Comparison of ENCODE assay signal across 13 cellular contexts in the genomic region with DNA sequence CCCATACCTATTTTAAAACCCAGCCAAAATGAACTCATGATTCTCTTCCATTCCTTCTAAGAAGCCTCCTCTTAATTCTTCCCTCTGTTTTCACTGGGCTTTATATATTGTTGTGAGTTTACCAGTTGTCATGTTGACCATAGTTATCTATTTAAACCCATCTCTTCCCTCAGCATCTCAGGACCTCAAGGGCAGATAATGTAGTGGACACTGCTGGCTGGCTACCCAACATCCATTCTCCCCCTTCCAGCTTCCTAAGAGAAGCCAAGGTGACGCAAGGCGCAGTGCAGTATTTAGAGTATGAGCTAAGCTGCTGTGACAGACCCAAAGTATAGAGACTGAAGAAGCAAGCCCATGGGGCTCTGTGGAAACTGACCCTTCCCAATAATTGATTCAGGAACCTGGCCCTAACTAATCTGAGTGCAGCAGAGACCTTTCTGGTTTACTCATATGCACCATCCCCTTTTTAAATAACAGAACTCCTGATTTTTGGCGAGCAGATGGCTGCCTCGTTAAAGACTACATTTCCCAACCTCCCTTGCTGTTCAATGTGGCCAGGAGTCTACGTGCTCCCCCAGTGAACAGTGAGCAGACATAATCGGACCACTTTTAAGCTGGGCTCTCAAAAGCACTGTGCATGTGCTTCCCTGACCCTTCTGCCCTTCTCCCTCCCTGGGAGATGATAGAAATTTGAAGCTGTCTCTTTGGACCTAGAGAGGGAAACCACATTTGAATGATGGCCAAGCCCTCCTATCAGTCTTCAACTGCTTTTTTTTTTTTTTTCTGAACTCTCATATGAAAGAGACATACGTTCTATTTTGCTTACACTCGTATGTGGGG. TPM values are rescaled to one million over a fixed set of nuclear protein-coding genes. Genes with fewer than 3 reads are reported as not detected.
DNase-seq lines count a peak whose midpoint lies in the region; ATAC-seq, FAIRE-seq and TF ChIP-seq lines count a peak whose summit lies in the region.
"Had no signal": no experiment of that assay in that cellular context is flagged by ENCODE, and none has a peak within 500 bp of the region (broad histone marks: within the 10 kb centered on the region; RNA-seq: fewer than 3 reads in every experiment).

No MANE protein-coding gene starts in this region.

- no peak for FAIRE-seq in keratinocyte (lab: Jason Lieb, UNC)

- no peak for TF ChIP-seq CTCF in keratinocyte (optimal IDR thresholded peaks at IDR 0.05 in 1 of 3, IDR thresholded peaks at IDR 0.05 in 1 of 3, conservative IDR thresholded peaks at IDR 0.05 in 1 of 3; ENCODE audit: extremely low read depth in 1 of 3, insufficient read depth in 2 of 3, low read length in 3 of 3)

- no peak overlapping the region for H3K4me3 Mint-ChIP-seq in CD8-positive, alpha-beta memory T cell
- H3K4me3 Mint-ChIP-seq: activated T-helper 1 cell treated with anti-CD3 and anti-CD28 coated beads, Interleukin-12 subunit alpha, Interleukin-12 subunit beta, Interleukin-2, Interleukin-4 antibody, amounts not matched to agents 30 ng/mL and 10 ng/mL and 1 ng/mL, durations not matched to agents 14 hours and 24 hours and 36 hours had no signal

- no peak overlapping the region for H3K4me3 ChIP-seq in CD8-positive, alpha-beta memory T cell (ENCODE audit: low read length)
- H3K4me3 ChIP-seq in adipocyte (ENCODE audit: low read length) = no peak overlapping the region
- H3K4me3 ChIP-seq in keratinocyte (ENCODE audit: control insufficient read depth in 2 of 3, extremely low read depth in 1 of 3, insufficient read depth in 2 of 3, low read depth in 1 of 3, low read length in 3 of 3) = no peak overlapping the region

- CTCF ChIA-PET in CD8-positive, alpha-beta memory T cell (lab: Charles Lee) = interaction anchor here (1.2 to 3.2 kb wide), 3 partner anchors 10 to 60 kb away, joined by 3 to 16 read pairs (median 6); no protein-coding TSS in a partner anchor

- H3K9me3 Mint-ChIP-seq in CD8-positive, alpha-beta memory T cell = no peaks in the 10 kb centered on the region
- H3K9me3 Mint-ChIP-seq: activated T-helper 1 cell treated with anti-CD3 and anti-CD28 coated beads, Interleukin-12 subunit alpha, Interleukin-12 subunit beta, Interleukin-2, Interleukin-4 antibody, amounts not matched to agents 30 ng/mL and 10 ng/mL and 1 ng/mL, durations not matched to agents 14 hours and 24 hours and 36 hours; CD4-positive, CD25-positive, alpha-beta regulatory T cell had no signal

- H3K9ac ChIP-seq in adipocyte (ENCODE audit: low read length) (peak overlapping the region; percentile 67), keratinocyte (ENCODE audit: control insufficient read depth, extremely low read depth, insufficient read depth, low read length) (peak overlapping the region; percentile 66)

- H3K4me1 Mint-ChIP-seq in CD8-positive, alpha-beta memory T cell = no peaks in the 10 kb centered on the region
- H3K4me1 Mint-ChIP-seq: CD4-positive, CD25-positive, alpha-beta regulatory T cell had no signal

- peak overlapping the region; percentile 52 for H3K27ac ChIP-seq in CD8-positive, alpha-beta memory T cell (ENCODE audit: low read depth, low read length)
- peak overlapping the region; percentile 95 for H3K27ac ChIP-seq in keratinocyte (ENCODE audit: control insufficient read depth, insufficient read depth, low read length)
- H3K27ac ChIP-seq: HL-60 had no signal

- dilution Hi-C loops in keratinocyte (cut with MboI; ENCODE audit: extremely low pct_ligation_motif_present, low sequenced_read_pairs) = no loop called here

- H2AFZ ChIP-seq in keratinocyte (ENCODE audit: control insufficient read depth, low read length) = peak overlapping the region; percentile 96

- ATAC-seq in HG03521 (IDR thresholded peaks at IDR 0.05; ENCODE audit: unreplicated experiment) (no peak), GM21367 (IDR thresholded peaks at IDR 0.05; ENCODE audit: unreplicated experiment) (no peak), HG02973 (IDR thresholded peaks at IDR 0.05; ENCODE audit: unreplicated experiment) (no peak)

- no peaks in the 10 kb centered on the region for H3K4me1 ChIP-seq in CD8-positive, alpha-beta memory T cell (ENCODE audit: insufficient read depth, low read length)
- peaks cover 27% of the 10 kb centered on the region for H3K4me1 ChIP-seq in adipocyte (ENCODE audit: control insufficient read depth, insufficient read depth, low read length)
- peaks cover 34% of the 10 kb centered on the region for H3K4me1 ChIP-seq in keratinocyte (ENCODE audit: control insufficient read depth, extremely low read depth, insufficient read depth, low read length)

- H3K27me3 Mint-ChIP-seq in CD8-positive, alpha-beta memory T cell = peaks cover 4% of the 10 kb centered on the region in 2 donors

- TF ChIP-seq EP300 in Ishikawa (IDR thresholded peaks at IDR 0.05; ENCODE audit: borderline replicate concordance) = no peak

- H3K9me1 ChIP-seq in keratinocyte (ENCODE audit: control insufficient read depth, extremely low read depth, insufficient read depth, low read length) = no peaks in the 10 kb centered on the region

- H3K36me3 ChIP-seq in CD8-positive, alpha-beta memory T cell (ENCODE audit: insufficient read depth, low read length) = no peaks in the 10 kb centered on the region
- H3K36me3 ChIP-seq in adipocyte (ENCODE audit: control insufficient read depth, insufficient read depth, low read length, severe bottlenecking) (no peaks in the 10 kb centered on the region), keratinocyte (ENCODE audit: control insufficient read depth in 2 of 2, extremely low read depth in 1 of 2, insufficient read depth in 2 of 2, low read length in 2 of 2) (no peaks in the 10 kb centered on the region)

- H3K36me3 Mint-ChIP-seq in CD8-positive, alpha-beta memory T cell = no peaks in the 10 kb centered on the region
- H3K36me3 Mint-ChIP-seq: CD4-positive, CD25-positive, alpha-beta regulatory T cell had no signal

- H3K27me3 ChIP-seq in CD8-positive, alpha-beta memory T cell (ENCODE audit: insufficient read depth, low read length, poor library complexity, severe bottlenecking) = no peaks in the 10 kb centered on the region
- no peaks in the 10 kb centered on the region for H3K27me3 ChIP-seq in adipocyte (replicated peaks; ENCODE audit: control insufficient read depth, insufficient read depth, low read length)
- H3K27me3 ChIP-seq in keratinocyte (ENCODE audit: control insufficient read depth, extremely low read depth, insufficient read depth, low read length) = no peaks in the 10 kb centered on the region

- H3K4me2 ChIP-seq in keratinocyte (ENCODE audit: control insufficient read depth, extremely low read depth, insufficient read depth, low read depth, low read length) = peak overlapping the region; percentile 61

- no peak for DNase-seq in CD8-positive, alpha-beta memory T cell
- DNase-seq in adipocyte (ENCODE audit: low read depth) (no peak), keratinocyte (ENCODE audit: low read depth, low spot score) (no peak), foreskin melanocyte (no peak)
- DNase-seq: CD4-positive, CD25-positive, alpha-beta regulatory T cell; NCI-H345; right cardiac atrium had no signal

- POLR2A ChIA-PET in CD8-positive, alpha-beta memory T cell (lab: Charles Lee) = interaction anchor here (0.6 kb wide), 1 partner anchor 1798 kb away, joined by 4 read pairs; no protein-coding TSS in a partner anchor

- H3K9me3 ChIP-seq in CD8-positive, alpha-beta memory T cell (ENCODE audit: low read length) = no peaks in the 10 kb centered on the region
- H3K9me3 ChIP-seq in adipocyte (ENCODE audit: control insufficient read depth, low read length) (no peaks in the 10 kb centered on the region), keratinocyte (ENCODE audit: control insufficient read depth, low read depth, low read length) (no peaks in the 10 kb centered on the region)

- no peaks in the 10 kb centered on the region for H3K79me2 ChIP-seq in keratinocyte (ENCODE audit: control insufficient read depth, insufficient read depth, low read length)

- TF ChIP-seq RAD21 in Ishikawa (IDR thresholded peaks at IDR 0.05; ENCODE audit: low read depth) = no peak

- H3K27ac Mint-ChIP-seq in CD8-positive, alpha-beta memory T cell = peak overlapping the region in 1 of 8 donors; percentile 9
- H3K27ac Mint-ChIP-seq: activated T-helper 1 cell treated with anti-CD3 and anti-CD28 coated beads, Interleukin-12 subunit alpha, Interleukin-12 subunit beta, Interleukin-2, Interleukin-4 antibody, amounts not matched to agents 30 ng/mL and 10 ng/mL and 1 ng/mL, durations not matched to agents 14 hours and 24 hours and 36 hours had no signal

- H4K20me1 ChIP-seq in keratinocyte (ENCODE audit: control insufficient read depth, extremely low read depth, insufficient read depth, low read length) = no peaks in the 10 kb centered on the region

TF ChIP-seq in Ishikawa, 13 proteins besides CTCF, POLR2A, EP300 and RAD21:
- TF ChIP-seq YY1 (IDR thresholded peaks at IDR 0.05; ENCODE audit: low read depth) = 0 out of 2 replicates have a peak, but pooled peaks have one; percentile 34
- TF ChIP-seq, protein P1, sequence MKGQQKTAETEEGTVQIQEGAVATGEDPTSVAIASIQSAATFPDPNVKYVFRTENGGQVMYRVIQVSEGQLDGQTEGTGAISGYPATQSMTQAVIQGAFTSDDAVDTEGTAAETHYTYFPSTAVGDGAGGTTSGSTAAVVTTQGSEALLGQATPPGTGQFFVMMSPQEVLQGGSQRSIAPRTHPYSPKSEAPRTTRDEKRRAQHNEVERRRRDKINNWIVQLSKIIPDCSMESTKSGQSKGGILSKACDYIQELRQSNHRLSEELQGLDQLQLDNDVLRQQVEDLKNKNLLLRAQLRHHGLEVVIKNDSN (IDR thresholded peaks at IDR 0.05) = no peak

RNA-seq across cellular contexts. Expression of gene CREB3L1, which starts 28.1 kb away (rescaled TPM):
- not detected for total RNA-seq in CD8-positive, alpha-beta memory T cell
- not detected for polyA plus RNA-seq in CD8-positive, alpha-beta memory T cell
- 0.06 to 0.19 TPM in 2 of 3 replicates, not detected in the other for polyA plus RNA-seq in keratinocyte
- polyA plus RNA-seq in keratinocyte (2011; ENCODE audit: low read depth) = 0.65 TPM
- polyA plus RNA-seq in keratinocyte (2011; cell fraction: cytosol; rRNA removed) = 0.06 and 0.18 TPM in 2 replicates
- 0.31 TPM in 2 replicates for polyA plus RNA-seq in keratinocyte (2011; cell fraction: nucleus; rRNA removed)
- 0.18 and 0.23 TPM in 2 replicates for polyA plus RNA-seq in keratinocyte (2012; ENCODE audit: low replicate concordance)
- 3.4 TPM in 1 of 3 replicates, not detected in the others for polyA minus RNA-seq in keratinocyte
- 1.9 TPM for polyA minus RNA-seq in keratinocyte (2011; cell fraction: cytosol; rRNA and poly(A)+ RNA removed)
- polyA minus RNA-seq in keratinocyte (2011; cell fraction: nucleus; rRNA and poly(A)+ RNA removed) = 0.70 TPM in 1 of 2 replicates, not detected in the other
- total RNA-seq: CD4-positive, CD25-positive, alpha-beta regulatory T cell had no signal
- polyA plus RNA-seq: CD4-positive, CD25-positive, alpha-beta regulatory T cell had no signal
